Comparison of ENCODE assay signal across 1 cellular context in the genomic region with DNA sequence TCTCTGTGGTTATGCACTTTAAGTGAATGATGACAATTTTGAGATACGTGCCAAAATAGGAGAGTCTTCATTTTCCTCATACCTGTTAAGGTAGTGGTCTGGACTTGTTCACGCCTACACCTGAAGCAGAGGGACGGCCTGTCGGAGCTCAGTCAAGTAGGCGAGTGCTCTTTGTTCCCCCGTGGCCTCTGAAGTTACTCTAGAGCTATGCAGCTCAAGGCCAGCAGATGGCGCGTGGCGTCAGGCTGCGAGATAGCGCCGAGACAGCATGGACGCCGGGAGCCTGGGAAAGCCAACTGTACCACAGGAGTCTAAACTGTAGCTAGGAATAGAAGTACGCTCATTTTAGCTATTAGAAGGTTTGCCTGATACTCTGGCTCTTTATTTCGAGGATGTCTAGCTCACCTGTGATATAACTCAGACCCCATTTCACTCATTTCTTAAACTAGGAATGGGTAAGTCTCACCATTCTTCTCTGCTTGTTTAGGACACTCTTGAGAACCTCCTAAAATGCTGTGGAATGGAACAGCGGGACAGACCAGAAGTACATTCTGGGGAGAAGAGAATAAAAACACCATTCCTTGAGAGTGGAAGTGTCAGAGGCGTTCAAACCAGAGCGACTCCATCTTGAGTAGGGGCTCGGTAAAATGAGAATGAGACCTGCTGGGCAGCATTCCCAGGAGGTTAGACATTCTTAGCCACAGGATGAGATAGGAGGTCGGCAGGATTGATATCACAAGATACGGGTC.
TF ChIP-seq lines count a peak whose summit lies in the region.

No MANE protein-coding gene starts in this region.

TF ChIP-seq in HepG2, 621 proteins besides CTCF, POLR2A, EP300 and RAD21 (continued from another document):
- TF ChIP-seq ZNF687 (CRISPR knock-in tag; IDR thresholded peaks at IDR 0.05) (peak; percentile 46), ZNF441 (CRISPR knock-in tag; IDR thresholded peaks at IDR 0.05; ENCODE audit: borderline replicate concordance) (peak; percentile 40; the same call in 1 of the 2 replicates), SALL1 (CRISPR knock-in tag; IDR thresholded peaks at IDR 0.05) (peak; percentile 55; the same call in 1 of the 2 replicates), CBX5 (CRISPR knock-in tag; IDR thresholded peaks at IDR 0.05; ENCODE audit: borderline replicate concordance) (peak; percentile 76; the same call in 1 of the 2 replicates), ZNF644 (CRISPR knock-in tag; IDR thresholded peaks at IDR 0.05; ENCODE audit: low read depth) (peak; percentile 57; the same call in 1 of the 2 replicates), MAX (IDR thresholded peaks at IDR 0.05) (peak; percentile 34; the same call in 1 of the 2 replicates), ZFP36 (IDR thresholded peaks at IDR 0.05; ENCODE audit: borderline replicate concordance, low read depth, low read length, partially characterized antibody) (peak; percentile 44), ZNF225 (CRISPR knock-in tag; IDR thresholded peaks at IDR 0.05) (no peak), HNF4A (CRISPR knock-in tag; IDR thresholded peaks at IDR 0.05) (peak; percentile 42; the same call in 1 of the 2 replicates), RXRA (CRISPR knock-in tag; IDR thresholded peaks at IDR 0.05) (no peak), ZNF501 (CRISPR knock-in tag; IDR thresholded peaks at IDR 0.05) (peak; percentile 77), ZSCAN9 (CRISPR knock-in tag; IDR thresholded peaks at IDR 0.05; ENCODE audit: borderline replicate concordance) (peak; percentile 63; the same call in 1 of the 2 replicates), FOSL2 (CRISPR knock-in tag; IDR thresholded peaks at IDR 0.05) (peak; percentile 15; the same call in 1 of the 2 replicates), KAT8 (CRISPR knock-in tag; IDR thresholded peaks at IDR 0.05) (peak; percentile 49; the same call in 1 of the 2 replicates), NPAS2 (CRISPR knock-in tag; IDR thresholded peaks at IDR 0.05; ENCODE audit: borderline replicate concordance) (no peak), HDAC1 (CRISPR knock-in tag; IDR thresholded peaks at IDR 0.05) (peak; percentile 36; the same call in 1 of the 2 replicates), POGZ (CRISPR knock-in tag; IDR thresholded peaks at IDR 0.05) (peak; percentile 53; the same call in 1 of the 2 replicates), HMGXB4 (CRISPR knock-in tag; IDR thresholded peaks at IDR 0.05; ENCODE audit: borderline replicate concordance in 1 of 2, low read depth in 1 of 2) (peak; percentile 52 to 68; a peak in 2 of 4 replicates), BRD4 (CRISPR knock-in tag; IDR thresholded peaks at IDR 0.05) (no peak), HMG20B (CRISPR knock-in tag; conservative IDR thresholded peaks at IDR 0.05) (no peak), IKZF5 (CRISPR knock-in tag; IDR thresholded peaks at IDR 0.05) (peak; percentile 25; the same call in 1 of the 2 replicates), SNAPC2 (CRISPR knock-in tag; IDR thresholded peaks at IDR 0.05) (no peak), ZMYM4 (CRISPR knock-in tag; IDR thresholded peaks at IDR 0.05) (peak; percentile 64), GATAD1 (CRISPR knock-in tag; IDR thresholded peaks at IDR 0.05) (0 out of 2 replicates have a peak, but pooled peaks have one; percentile 16), STAG1 (CRISPR knock-in tag; IDR thresholded peaks at IDR 0.05) (peak; percentile 95), ZBTB7A (CRISPR knock-in tag; IDR thresholded peaks at IDR 0.05) (no peak), SALL2 (CRISPR knock-in tag; IDR thresholded peaks at IDR 0.05) (no peak), ZNF879 (CRISPR knock-in tag; IDR thresholded peaks at IDR 0.05) (no peak), GABPB1 (CRISPR knock-in tag; IDR thresholded peaks at IDR 0.05) (0 out of 2 replicates have a peak, but pooled peaks have one; percentile 42), IRF2 (CRISPR knock-in tag; IDR thresholded peaks at IDR 0.05) (peak; percentile 62; the same call in 1 of the 2 replicates), TEAD3 (CRISPR knock-in tag; optimal IDR thresholded peaks at IDR 0.05; ENCODE audit: borderline replicate concordance) (peak; percentile 74), ZNF205 (CRISPR knock-in tag; IDR thresholded peaks at IDR 0.05) (0 out of 2 replicates have a peak, but pooled peaks have one; percentile 42), MIXL1 (CRISPR knock-in tag; IDR thresholded peaks at IDR 0.05) (0 out of 2 replicates have a peak, but pooled peaks have one; percentile 30), AKAP8 (CRISPR knock-in tag; IDR thresholded peaks at IDR 0.05) (no peak), SKI (IDR thresholded peaks at IDR 0.05; ENCODE audit: partially characterized antibody) (no peak), KLF16 (CRISPR knock-in tag; IDR thresholded peaks at IDR 0.05) (peak in 1 of 2 experiments; percentile 52; a peak in 1 of 4 replicates), ZNF451 (CRISPR knock-in tag; IDR thresholded peaks at IDR 0.05) (0 out of 2 replicates have a peak, but pooled peaks have one; percentile 33), ZZZ3 (CRISPR knock-in tag; IDR thresholded peaks at IDR 0.05; ENCODE audit: borderline replicate concordance) (no peak), ZNF331 (CRISPR knock-in tag; IDR thresholded peaks at IDR 0.05) (peak; percentile 55; the same call in 1 of the 2 replicates), RNF2 (conservative IDR thresholded peaks at IDR 0.05; ENCODE audit: low read depth) (0 out of 2 replicates have a peak, but pooled peaks have one; percentile 38), GATAD2A (CRISPR knock-in tag; IDR thresholded peaks at IDR 0.05) (peak; percentile 41; the same call in 1 of the 2 replicates), SMC3 (IDR thresholded peaks at IDR 0.05; ENCODE audit: low read length) (peak; percentile 77), MEF2D (CRISPR knock-in tag; IDR thresholded peaks at IDR 0.05) (0 out of 2 replicates have a peak, but pooled peaks have one; percentile 43), MYC (CRISPR knock-in tag; IDR thresholded peaks at IDR 0.05; ENCODE audit: borderline replicate concordance) (peak; percentile 45; the same call in 1 of the 2 replicates), SOX13 (IDR thresholded peaks at IDR 0.05) (no peak), SOX13 (CRISPR knock-in tag; conservative IDR thresholded peaks at IDR 0.05 in 1 of 2, IDR thresholded peaks at IDR 0.05 in 1 of 2) (0 out of 4 replicates have a peak, but pooled peaks of 1 of the 2 experiments have one; percentile 14), KDM2A (CRISPR knock-in tag; IDR thresholded peaks at IDR 0.05; ENCODE audit: borderline replicate concordance, low read depth) (peak; percentile 85), XRCC5 (optimal IDR thresholded peaks at IDR 0.05; ENCODE audit: low read length) (peak; percentile 91), ZNF788 (CRISPR knock-in tag; IDR thresholded peaks at IDR 0.05; ENCODE audit: borderline replicate concordance) (peak; percentile 19; the same call in 1 of the 2 replicates)
- TF ChIP-seq, protein P1, sequence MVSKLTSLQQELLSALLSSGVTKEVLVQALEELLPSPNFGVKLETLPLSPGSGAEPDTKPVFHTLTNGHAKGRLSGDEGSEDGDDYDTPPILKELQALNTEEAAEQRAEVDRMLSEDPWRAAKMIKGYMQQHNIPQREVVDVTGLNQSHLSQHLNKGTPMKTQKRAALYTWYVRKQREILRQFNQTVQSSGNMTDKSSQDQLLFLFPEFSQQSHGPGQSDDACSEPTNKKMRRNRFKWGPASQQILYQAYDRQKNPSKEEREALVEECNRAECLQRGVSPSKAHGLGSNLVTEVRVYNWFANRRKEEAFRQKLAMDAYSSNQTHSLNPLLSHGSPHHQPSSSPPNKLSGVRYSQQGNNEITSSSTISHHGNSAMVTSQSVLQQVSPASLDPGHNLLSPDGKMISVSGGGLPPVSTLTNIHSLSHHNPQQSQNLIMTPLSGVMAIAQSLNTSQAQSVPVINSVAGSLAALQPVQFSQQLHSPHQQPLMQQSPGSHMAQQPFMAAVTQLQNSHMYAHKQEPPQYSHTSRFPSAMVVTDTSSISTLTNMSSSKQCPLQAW (CRISPR knock-in tag; IDR thresholded peaks at IDR 0.05) = 0 out of 2 replicates have a peak, but pooled peaks have one; percentile 30
- TF ChIP-seq, protein P2, sequence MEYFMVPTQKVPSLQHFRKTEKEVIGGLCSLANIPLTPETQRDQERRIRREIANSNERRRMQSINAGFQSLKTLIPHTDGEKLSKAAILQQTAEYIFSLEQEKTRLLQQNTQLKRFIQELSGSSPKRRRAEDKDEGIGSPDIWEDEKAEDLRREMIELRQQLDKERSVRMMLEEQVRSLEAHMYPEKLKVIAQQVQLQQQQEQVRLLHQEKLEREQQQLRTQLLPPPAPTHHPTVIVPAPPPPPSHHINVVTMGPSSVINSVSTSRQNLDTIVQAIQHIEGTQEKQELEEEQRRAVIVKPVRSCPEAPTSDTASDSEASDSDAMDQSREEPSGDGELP (IDR thresholded peaks at IDR 0.05; ENCODE audit: borderline replicate concordance, low read depth) = no peak
- TF ChIP-seq, protein P3, sequence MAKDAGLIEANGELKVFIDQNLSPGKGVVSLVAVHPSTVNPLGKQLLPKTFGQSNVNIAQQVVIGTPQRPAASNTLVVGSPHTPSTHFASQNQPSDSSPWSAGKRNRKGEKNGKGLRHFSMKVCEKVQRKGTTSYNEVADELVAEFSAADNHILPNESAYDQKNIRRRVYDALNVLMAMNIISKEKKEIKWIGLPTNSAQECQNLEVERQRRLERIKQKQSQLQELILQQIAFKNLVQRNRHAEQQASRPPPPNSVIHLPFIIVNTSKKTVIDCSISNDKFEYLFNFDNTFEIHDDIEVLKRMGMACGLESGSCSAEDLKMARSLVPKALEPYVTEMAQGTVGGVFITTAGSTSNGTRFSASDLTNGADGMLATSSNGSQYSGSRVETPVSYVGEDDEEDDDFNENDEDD (CRISPR knock-in tag; IDR thresholded peaks at IDR 0.05; ENCODE audit: borderline replicate concordance) = peak; percentile 28; the same call in 1 of the 2 replicates
- TF ChIP-seq, protein P4, sequence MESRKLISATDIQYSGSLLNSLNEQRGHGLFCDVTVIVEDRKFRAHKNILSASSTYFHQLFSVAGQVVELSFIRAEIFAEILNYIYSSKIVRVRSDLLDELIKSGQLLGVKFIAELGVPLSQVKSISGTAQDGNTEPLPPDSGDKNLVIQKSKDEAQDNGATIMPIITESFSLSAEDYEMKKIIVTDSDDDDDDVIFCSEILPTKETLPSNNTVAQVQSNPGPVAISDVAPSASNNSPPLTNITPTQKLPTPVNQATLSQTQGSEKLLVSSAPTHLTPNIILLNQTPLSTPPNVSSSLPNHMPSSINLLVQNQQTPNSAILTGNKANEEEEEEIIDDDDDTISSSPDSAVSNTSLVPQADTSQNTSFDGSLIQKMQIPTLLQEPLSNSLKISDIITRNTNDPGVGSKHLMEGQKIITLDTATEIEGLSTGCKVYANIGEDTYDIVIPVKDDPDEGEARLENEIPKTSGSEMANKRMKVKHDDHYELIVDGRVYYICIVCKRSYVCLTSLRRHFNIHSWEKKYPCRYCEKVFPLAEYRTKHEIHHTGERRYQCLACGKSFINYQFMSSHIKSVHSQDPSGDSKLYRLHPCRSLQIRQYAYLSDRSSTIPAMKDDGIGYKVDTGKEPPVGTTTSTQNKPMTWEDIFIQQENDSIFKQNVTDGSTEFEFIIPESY (CRISPR knock-in tag; IDR thresholded peaks at IDR 0.05) = no peak
